8 cellular contexts compared by ENCODE assay signal in the genomic region with DNA sequence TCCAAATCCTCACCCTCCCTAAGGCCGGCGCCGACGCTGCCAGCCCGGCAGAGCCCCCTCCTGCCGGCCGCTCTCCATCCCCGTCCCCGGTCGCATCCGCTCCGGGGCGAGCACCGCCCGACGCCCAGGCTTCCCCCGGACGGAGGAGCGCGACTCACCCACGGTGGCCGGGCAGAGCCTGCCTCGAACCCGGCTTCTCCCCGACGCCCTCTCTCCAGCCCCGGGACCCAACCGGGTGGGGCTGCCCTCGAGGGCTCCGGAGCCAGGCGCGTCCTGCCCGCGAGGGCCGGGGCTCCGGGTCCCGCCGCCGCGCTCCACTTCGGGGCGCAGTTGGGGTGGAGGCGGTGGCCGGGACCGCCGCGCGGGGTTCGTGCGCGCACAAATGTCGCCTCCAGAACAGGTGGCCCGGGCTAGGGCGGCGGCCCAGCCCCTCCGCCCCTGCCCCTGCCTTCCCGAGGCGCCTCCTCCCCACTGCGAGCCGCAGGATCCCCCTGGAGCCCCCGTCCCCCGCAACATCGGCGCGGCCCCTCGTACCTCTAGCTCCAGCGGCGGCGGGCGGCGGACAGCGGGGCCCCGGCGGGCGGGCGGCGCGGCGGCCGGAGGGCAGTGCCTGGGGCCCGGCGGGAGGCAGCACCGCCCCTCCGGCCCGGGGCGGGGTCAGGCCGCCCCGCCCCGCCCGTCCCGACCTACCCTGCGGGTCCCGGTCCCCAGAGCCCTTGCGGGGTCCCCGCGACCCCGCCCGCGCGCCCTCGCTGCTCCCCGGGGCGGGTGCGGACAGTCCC. TPM values are rescaled to one million over a fixed set of nuclear protein-coding genes. Genes with fewer than 3 reads are reported as not detected.
DNase-seq lines count a peak whose midpoint lies in the region; ATAC-seq and TF ChIP-seq lines count a peak whose summit lies in the region.

Gene A4GALT (minus strand): TSS at position 608 of the 782 bp plus-strand sequence. CDS start 26,919 bp downstream, outside the sequence.

- ATAC-seq in activated CD8-positive, alpha-beta T cell treated with anti-CD3 and anti-CD28 coated beads, Interleukin-2, amount 10 ng/mL, durations not matched to agents 7 days and 5 days = peak; percentile 72
- ATAC-seq in GM21717 (IDR thresholded peaks at IDR 0.05; ENCODE audit: unreplicated experiment) = no peak

- no peaks in the 10 kb centered on the region for H3K9me3 Mint-ChIP-seq in activated CD8-positive, alpha-beta T cell treated with anti-CD3 and anti-CD28 coated beads, Interleukin-2, amount 10 ng/mL, durations not matched to agents 7 days and 5 days (ENCODE audit: insufficient read depth)
- H3K9me3 Mint-ChIP-seq in glutamatergic neuron (ENCODE audit: unreplicated experiment) = peaks cover 21% of the 10 kb centered on the region

- H3K36me3 Mint-ChIP-seq in activated CD8-positive, alpha-beta T cell treated with anti-CD3 and anti-CD28 coated beads, Interleukin-2, amount 10 ng/mL, durations not matched to agents 7 days and 5 days (ENCODE audit: low read depth) = no peaks in the 10 kb centered on the region
- H3K36me3 Mint-ChIP-seq in glutamatergic neuron (ENCODE audit: unreplicated experiment) = no peaks in the 10 kb centered on the region

- DNase-seq in activated CD8-positive, alpha-beta memory T cell treated with anti-CD3 and anti-CD28 coated beads for 24 hours = peak; percentile 61
- DNase-seq in activated CD8-positive, alpha-beta memory T cell treated with anti-CD3 and anti-CD28 coated beads, Interleukin-2, amount 50 U/mL, for 4 hours = no peak
- DNase-seq in activated CD8-positive, alpha-beta T cell treated with anti-CD3 and anti-CD28 coated beads, Interleukin-2, amount 10 ng/mL, durations not matched to agents 7 days and 5 days = no peak
- DNase-seq in glutamatergic neuron (peak; percentile 50), posterior vena cava (ENCODE audit: low spot score) (no peak), NCI-H2029 (lab: John Stamatoyannopoulos, UW) (no peak), T-helper 9 cell (no peak)

- TF ChIP-seq CTCF in glutamatergic neuron (IDR thresholded peaks at IDR 0.05; ENCODE audit: partially characterized antibody, unreplicated experiment) = no peak

- POLR2A ChIA-PET in activated CD8-positive, alpha-beta T cell treated with anti-CD3 and anti-CD28 coated beads, Interleukin-2, amount 10 ng/mL, durations not matched to agents 7 days and 5 days (lab: Charles Lee) = no interaction called here

- peak within 1 kb of the TSS; percentile 38 for H3K4me3 Mint-ChIP-seq in activated CD8-positive, alpha-beta T cell treated with anti-CD3 and anti-CD28 coated beads, Interleukin-2, amount 10 ng/mL, durations not matched to agents 7 days and 5 days
- H3K4me3 Mint-ChIP-seq in glutamatergic neuron (ENCODE audit: unreplicated experiment) = peak within 1 kb of the TSS; percentile 92

- peaks cover 23% of the 10 kb centered on the region for H3K4me1 Mint-ChIP-seq in activated CD8-positive, alpha-beta T cell treated with anti-CD3 and anti-CD28 coated beads, Interleukin-2, amount 10 ng/mL, durations not matched to agents 7 days and 5 days (ENCODE audit: low read depth)
- H3K4me1 Mint-ChIP-seq in glutamatergic neuron (ENCODE audit: low read depth, unreplicated experiment) = peaks cover 20% of the 10 kb centered on the region

- CTCF ChIA-PET in activated CD8-positive, alpha-beta T cell treated with anti-CD3 and anti-CD28 coated beads, Interleukin-2, amount 10 ng/mL, durations not matched to agents 7 days and 5 days (lab: Charles Lee) = no interaction called here

- peaks cover 49% of the 10 kb centered on the region for H3K27me3 Mint-ChIP-seq in activated CD8-positive, alpha-beta T cell treated with anti-CD3 and anti-CD28 coated beads, Interleukin-2, amount 10 ng/mL, durations not matched to agents 7 days and 5 days (ENCODE audit: low read depth)
- H3K27me3 Mint-ChIP-seq in glutamatergic neuron (ENCODE audit: unreplicated experiment) = peaks cover 27% of the 10 kb centered on the region

- H3K27ac Mint-ChIP-seq in activated CD8-positive, alpha-beta T cell treated with anti-CD3 and anti-CD28 coated beads, Interleukin-2, amount 10 ng/mL, durations not matched to agents 7 days and 5 days = no peak within 1 kb of the TSS
- H3K27ac Mint-ChIP-seq in glutamatergic neuron (ENCODE audit: unreplicated experiment) = peak within 1 kb of the TSS; percentile 90

- intact Hi-C loops in posterior vena cava (cut with DNase I) = loop anchor here in 1 of 2 donors (5.0 kb wide), 1 partner anchor 38 kb away; no protein-coding TSS in a partner anchor

RNA-seq across cellular contexts. Expression of gene A4GALT, which starts in this region (rescaled TPM):
- total RNA-seq in activated CD8-positive, alpha-beta T cell treated with anti-CD3 and anti-CD28 coated beads, Interleukin-2, amount 10 ng/mL, durations not matched to agents 7 days and 5 days = under 1 TPM in 1 of 2 experiments, not detected in 1; 0.16 TPM
- total RNA-seq in glutamatergic neuron (ENCODE audit: unreplicated experiment) (61.4 TPM), posterior vena cava (10 to 100 TPM; 42.2 to 59.8 TPM)

Comparison
In these comparisons a context has a peak if more than half of its experiments do, and no peak if none do; other contexts are left out.
1. RNA of gene A4GALT (total RNA-seq): 61.4 TPM in glutamatergic neuron (single experiment) and 42.2 to 59.8 TPM in posterior vena cava; 0.16 TPM in activated CD8-positive, alpha-beta T cell treated with anti-CD3 and anti-CD28 coated beads, Interleukin-2, amount 10 ng/mL, durations not matched to agents 7 days and 5 days; every median in the first group is over 10 times any median in the second.
2. DNase-seq: peak in activated CD8-positive, alpha-beta memory T cell treated with anti-CD3 and anti-CD28 coated beads for 24 hours (single experiment) and glutamatergic neuron (single experiment); none in activated CD8-positive, alpha-beta memory T cell treated with anti-CD3 and anti-CD28 coated beads, Interleukin-2, amount 50 U/mL, for 4 hours (single experiment), activated CD8-positive, alpha-beta T cell treated with anti-CD3 and anti-CD28 coated beads, Interleukin-2, amount 10 ng/mL, durations not matched to agents 7 days and 5 days (single experiment), posterior vena cava (single experiment), NCI-H2029 (single experiment) and T-helper 9 cell (single experiment).
3. Peak in ATAC-seq in activated CD8-positive, alpha-beta T cell treated with anti-CD3 and anti-CD28 coated beads, Interleukin-2, amount 10 ng/mL, durations not matched to agents 7 days and 5 days; RNA of the gene not detected or under 1 TPM.